23 cellular contexts compared by ENCODE assay signal in the genomic region with DNA sequence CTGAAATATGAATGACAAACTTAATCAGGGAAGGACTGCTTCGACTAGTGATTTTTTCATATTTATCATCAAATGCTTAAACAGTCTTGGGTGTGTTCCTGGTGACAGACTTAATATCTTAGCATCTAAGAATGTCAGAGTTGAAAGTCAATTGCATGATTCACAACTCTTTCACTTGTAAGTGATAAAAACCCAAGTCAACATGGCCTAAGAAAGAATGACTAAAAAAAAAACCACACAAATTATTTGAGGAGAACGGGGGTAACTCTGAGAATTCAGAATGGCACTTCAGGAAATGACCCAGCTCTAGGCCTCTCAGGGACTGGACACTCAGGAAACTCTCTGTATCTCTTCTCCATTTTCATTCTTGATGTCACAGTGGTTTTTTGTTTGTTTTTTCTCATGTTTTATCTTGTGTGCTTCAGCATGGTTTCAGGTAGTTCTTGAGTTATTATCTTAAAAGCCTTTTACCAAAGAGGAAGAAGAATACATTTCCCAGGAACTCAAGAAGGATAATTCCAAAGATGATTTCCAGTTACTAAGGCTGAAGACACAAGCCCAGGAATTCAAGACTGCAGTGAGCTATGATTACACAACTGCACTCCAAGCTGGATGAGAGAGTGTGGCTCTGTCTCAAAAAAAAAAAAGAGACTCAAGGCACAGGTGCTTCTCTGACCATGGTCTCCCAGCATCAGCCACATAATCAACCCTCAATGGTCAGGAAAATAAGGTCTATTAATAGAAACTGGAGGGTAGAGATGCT.
DNase-seq lines count a peak whose midpoint lies in the region; ATAC-seq and TF ChIP-seq lines count a peak whose summit lies in the region.
"Had no signal": no experiment of that assay in that cellular context is flagged by ENCODE, and none has a peak within 500 bp of the region (broad histone marks: within the 10 kb centered on the region; RNA-seq: fewer than 3 reads in every experiment).

No MANE protein-coding gene starts in this region.

- H3K9me3 ChIP-seq in OCI-LY3 (ENCODE audit: insufficient read depth, low read length) = no peaks in the 10 kb centered on the region
- no peaks in the 10 kb centered on the region for H3K9me3 ChIP-seq in lower lobe of right lung
- H3K9me3 ChIP-seq in BE2C = no peaks in the 10 kb centered on the region
- H3K9me3 ChIP-seq: BLaER1 had no signal

- H3K36me3 ChIP-seq in OCI-LY3 (replicated peaks; ENCODE audit: low read depth, low read length) (no peaks in the 10 kb centered on the region), lower lobe of right lung (no peaks in the 10 kb centered on the region), BE2C (no peaks in the 10 kb centered on the region)
- H3K36me3 ChIP-seq: BLaER1 had no signal

- intact Hi-C loops in lower lobe of right lung (cut with DNase I) = no loop called here

- H3K4me1 ChIP-seq in OCI-LY3 (ENCODE audit: low read length) (no peaks in the 10 kb centered on the region), lower lobe of right lung (no peaks in the 10 kb centered on the region), BE2C (no peaks in the 10 kb centered on the region)
- H3K4me1 ChIP-seq: BLaER1 had no signal

- H3K4me2 ChIP-seq in OCI-LY3 (ENCODE audit: low read length) = no peak overlapping the region
- H3K4me2 ChIP-seq: BLaER1 had no signal

- H3K27me3 ChIP-seq in OCI-LY3 (ENCODE audit: low read depth, low read length) (no peaks in the 10 kb centered on the region), lower lobe of right lung (ENCODE audit: low read depth) (no peaks in the 10 kb centered on the region), BE2C (no peaks in the 10 kb centered on the region)
- H3K27me3 ChIP-seq: BLaER1 had no signal

- no peak for ATAC-seq in HG02852 (IDR thresholded peaks at IDR 0.05; ENCODE audit: unreplicated experiment)
- ATAC-seq in lower lobe of right lung = no peak
- ATAC-seq: CD8-positive, alpha-beta T cell; SK-N-SH treated with all-trans-retinoic acid at 6 μM for 48 hours; T-cell had no signal

- H3K9ac ChIP-seq in OCI-LY3 (ENCODE audit: low read length) = no peak overlapping the region
- H3K9ac ChIP-seq: BLaER1 had no signal

- 0 out of 2 replicates have a peak overlapping the region, but pooled peaks have one; percentile 12 for H2AFZ ChIP-seq in OCI-LY3 (ENCODE audit: low read depth, low read length)

- DNase-seq in NCI-H2171 treated with DMSO at 0.1 percent for 48 hours (lab: John Stamatoyannopoulos, UW) (peak; percentile 20), NCI-H2171 (lab: John Stamatoyannopoulos, UW) (no peak), glomerular visceral epithelial cell (ENCODE audit: extremely low spot score) (peak; percentile 6), lower lobe of right lung (no peak), NCI-H2029 (lab: John Stamatoyannopoulos, UW) (no peak), BE2C (no peak)
- DNase-seq: 8988T; Calu3; CD8-positive, alpha-beta T cell; GOT3; Karpas-422; NCI-H1048; NCI-H1436 treated with DMSO at 0.1 percent for 48 hours; NCI-H446; NCI-H748 treated with DMSO at 0.1 percent for 48 hours; OCI-M1; RPMI8226; SIG-M5; T-cell had no signal

- no peaks in the 10 kb centered on the region for H4K20me1 ChIP-seq in OCI-LY3 (ENCODE audit: insufficient read depth, low read length)
- H4K20me1 ChIP-seq: BLaER1 had no signal

- no peak overlapping the region for H3K27ac ChIP-seq in OCI-LY3 (ENCODE audit: low read length)
- no peak overlapping the region for H3K27ac ChIP-seq in lower lobe of right lung
- H3K27ac ChIP-seq: BLaER1 had no signal

- H3K79me2 ChIP-seq in OCI-LY3 (ENCODE audit: low read length) = no peaks in the 10 kb centered on the region

- H3K4me3 ChIP-seq in OCI-LY3 (ENCODE audit: low read length) (no peak overlapping the region), lower lobe of right lung (no peak overlapping the region), BE2C (ENCODE audit: low read depth, low read length) (no peak overlapping the region)
- H3K4me3 ChIP-seq: BLaER1 had no signal

- TF ChIP-seq CTCF in OCI-LY3 (IDR thresholded peaks at IDR 0.05; ENCODE audit: low read depth, low read length) (no peak), lower lobe of right lung (IDR thresholded peaks at IDR 0.05) (no peak), BE2C (IDR thresholded peaks at IDR 0.05; ENCODE audit: low read depth, low read length) (no peak)

Comparison
In these comparisons a context has a peak if more than half of its experiments do, and no peak if none do; other contexts are left out.
1. DNase-seq: peak in NCI-H2171 treated with DMSO at 0.1 percent for 48 hours (single experiment) and glomerular visceral epithelial cell (single experiment); none in NCI-H2171 (single experiment), lower lobe of right lung (single experiment), NCI-H2029 (single experiment) and BE2C (single experiment).